In genomic region chr21:26123012-26123411, GRCh38 we compare ENCODE assay signal across 12 cellular contexts.
"Had no signal": no experiment of that assay in that cellular context is flagged by ENCODE, and none has a peak within 500 bp of the region (broad histone marks: within the 10 kb centered on the region; RNA-seq: fewer than 3 reads in every experiment).

No MANE protein-coding gene starts in this region.

- H3K36me3 ChIP-seq: colonic mucosa, right atrium auricular region had no signal

- H3K4me3 Mint-ChIP-seq: activated naive CD4-positive, alpha-beta T cell treated with anti-CD3 and anti-CD28 coated beads, Interleukin-2, amount 10 ng/mL, durations not matched to agents 7 days and 5 days; nephron had no signal

- H3K9me3 ChIP-seq: colonic mucosa, right atrium auricular region had no signal

- H3K9me3 Mint-ChIP-seq: activated naive CD4-positive, alpha-beta T cell treated with anti-CD3 and anti-CD28 coated beads, Interleukin-2, amount 10 ng/mL, durations not matched to agents 7 days and 5 days; activated T-helper 2 cell treated with anti-CD3 and anti-CD28 coated beads, Interferon-gamma antibody, Interleukin-2, Interleukin-4, amounts not matched to agents 10 μg/mL and 5 μg/mL and 100 μg/mL, durations not matched to agents 14 hours and 24 hours and 36 hours; nephron had no signal

- H3K27me3 ChIP-seq: colonic mucosa, right atrium auricular region had no signal

- H3K27ac Mint-ChIP-seq: activated naive CD4-positive, alpha-beta T cell treated with anti-CD3 and anti-CD28 coated beads, Interleukin-2, amount 10 ng/mL, durations not matched to agents 7 days and 5 days; activated T-helper 2 cell treated with anti-CD3 and anti-CD28 coated beads, Interferon-gamma antibody, Interleukin-2, Interleukin-4, amounts not matched to agents 10 μg/mL and 5 μg/mL and 100 μg/mL, durations not matched to agents 14 hours and 24 hours and 36 hours had no signal

- H3K36me3 Mint-ChIP-seq: activated naive CD4-positive, alpha-beta T cell treated with anti-CD3 and anti-CD28 coated beads, Interleukin-2, amount 10 ng/mL, durations not matched to agents 7 days and 5 days had no signal

- H3K27me3 Mint-ChIP-seq: activated naive CD4-positive, alpha-beta T cell treated with anti-CD3 and anti-CD28 coated beads, Interleukin-2, amount 10 ng/mL, durations not matched to agents 7 days and 5 days had no signal

- ATAC-seq: stimulated activated naive CD8-positive, alpha-beta T cell treated with anti-CD3 and anti-CD28 coated beads, Interleukin-15, Interleukin-2, amounts not matched to agents 100 U/mL and 50 U/mL, for 24 hours had no signal

- H3K27ac ChIP-seq: colonic mucosa had no signal

- H3K4me3 ChIP-seq: colonic mucosa, right atrium auricular region had no signal

- H3K4me1 Mint-ChIP-seq: activated naive CD4-positive, alpha-beta T cell treated with anti-CD3 and anti-CD28 coated beads, Interleukin-2, amount 10 ng/mL, durations not matched to agents 7 days and 5 days had no signal

- DNase-seq: activated CD4-positive, alpha-beta T cell treated with anti-CD3 and anti-CD28 coated beads, Interleukin-2, amount 50 U/mL, for 48 hours; activated naive CD4-positive, alpha-beta T cell treated with anti-CD3 and anti-CD28 coated beads, Interleukin-2, amount 10 ng/mL, durations not matched to agents 7 days and 5 days; central memory CD4-positive, alpha-beta T cell; colonic mucosa; effector CD4-positive, alpha-beta T cell; mesendoderm; nucleus accumbens; stimulated activated naive CD8-positive, alpha-beta T cell treated with anti-CD3 and anti-CD28 coated beads, Interleukin-15, Interleukin-2, amounts not matched to agents 100 U/mL and 50 U/mL, for 24 hours; trophoblast cell had no signal
